In the genomic region with DNA sequence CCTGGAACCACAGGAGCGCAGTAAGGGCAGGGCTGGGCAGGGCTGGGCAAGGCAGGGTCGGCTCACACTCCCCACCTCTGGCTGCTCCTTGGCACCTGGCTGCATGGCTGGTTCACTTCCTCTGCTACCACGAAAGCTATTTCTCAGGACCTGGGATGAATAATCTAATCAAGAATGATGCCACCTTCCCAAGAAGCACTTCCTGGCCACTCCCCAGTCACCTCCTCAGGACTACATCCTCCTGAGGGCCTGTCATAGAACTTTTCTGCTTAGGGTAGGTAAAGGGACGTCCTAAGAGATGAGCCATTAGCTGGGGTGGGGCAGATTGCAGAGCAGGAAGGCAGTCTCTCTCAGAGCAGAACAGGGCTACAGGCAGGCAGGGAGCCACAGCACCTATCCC, we compare ENCODE assay signal across 23 cellular contexts.
A peak's percentile ranks its signal among the peaks of the same experiment; 100 is the strongest.
DNase-seq lines count a peak whose midpoint lies in the region; ATAC-seq, FAIRE-seq and TF ChIP-seq lines count a peak whose summit lies in the region.
"Had no signal": no experiment of that assay in that cellular context is flagged by ENCODE, and none has a peak within 500 bp of the region (broad histone marks: within the 10 kb centered on the region; RNA-seq: fewer than 3 reads in every experiment).

No MANE protein-coding gene starts in this region.

- H3K27ac ChIP-seq in kidney (ENCODE audit: low read depth in 2 of 2, low read length in 2 of 2), result no peak overlapping the region
- H3K27ac ChIP-seq: A549 had no signal

- H3K27me3 Mint-ChIP-seq in activated naive CD4-positive, alpha-beta T cell treated with anti-CD3 and anti-CD28 coated beads, Interleukin-2, amount 10 ng/mL, durations not matched to agents 7 days and 5 days, result peaks cover 4% of the 10 kb centered on the region
- no peaks in the 10 kb centered on the region for H3K27me3 Mint-ChIP-seq in T-helper 17 cell
- H3K27me3 Mint-ChIP-seq: activated naive CD8-positive, alpha-beta T cell had no signal

- H3K4me1 ChIP-seq in kidney (ENCODE audit: control insufficient read depth in 1 of 2, insufficient read depth in 1 of 2, low read depth in 1 of 2, low read length in 2 of 2), result peaks cover 9 to 11% of the 10 kb centered on the region in 2 donors

- H3K27ac Mint-ChIP-seq in activated naive CD4-positive, alpha-beta T cell treated with anti-CD3 and anti-CD28 coated beads, Interleukin-2, amount 10 ng/mL, durations not matched to agents 7 days and 5 days, result peak overlapping the region; percentile 38
- H3K27ac Mint-ChIP-seq in T-helper 17 cell, result peak overlapping the region; percentile 89
- H3K27ac Mint-ChIP-seq: activated CD8-positive, alpha-beta T cell treated with anti-CD3 and anti-CD28 coated beads, Interleukin-2, amount 10 ng/mL, durations not matched to agents 7 days and 5 days; activated naive CD8-positive, alpha-beta T cell; WTC11 had no signal

- H3K4me3 ChIP-seq in kidney (ENCODE audit: low read length in 2 of 2), result no peak overlapping the region
- H3K4me3 ChIP-seq: A549, MG63 had no signal

- ATAC-seq in T-helper 17 cell (peak; percentile 45), GM18858 (IDR thresholded peaks at IDR 0.05; ENCODE audit: unreplicated experiment) (no peak), HG03521 (IDR thresholded peaks at IDR 0.05; ENCODE audit: unreplicated experiment) (no peak)
- ATAC-seq: A549; activated CD8-positive, alpha-beta T cell treated with anti-CD3 and anti-CD28 coated beads, Interleukin-2, amount 10 ng/mL, durations not matched to agents 7 days and 5 days; left lobe of liver; Panc1; WTC11 had no signal

- no peak for TF ChIP-seq CTCF in kidney (IDR thresholded peaks at IDR 0.05; ENCODE audit: borderline replicate concordance, extremely low read depth, insufficient read depth)

- H3K4me1 Mint-ChIP-seq in activated naive CD4-positive, alpha-beta T cell treated with anti-CD3 and anti-CD28 coated beads, Interleukin-2, amount 10 ng/mL, durations not matched to agents 7 days and 5 days, result peaks cover 36% of the 10 kb centered on the region
- H3K4me1 Mint-ChIP-seq in T-helper 17 cell, result peaks cover 10% of the 10 kb centered on the region

- intact Hi-C loops in kidney (cut with DNase I), result no loop called here

- H3K36me3 ChIP-seq in kidney (ENCODE audit: control insufficient read depth in 1 of 2, insufficient read depth in 2 of 2, low read length in 2 of 2), result no peaks in the 10 kb centered on the region
- H3K36me3 ChIP-seq: MG63 had no signal

- H3K9me3 Mint-ChIP-seq in activated naive CD4-positive, alpha-beta T cell treated with anti-CD3 and anti-CD28 coated beads, Interleukin-2, amount 10 ng/mL, durations not matched to agents 7 days and 5 days, result no peaks in the 10 kb centered on the region
- H3K9me3 Mint-ChIP-seq: neural crest cell, WTC11 had no signal

- FAIRE-seq in kidney (lab: Jason Lieb, UNC), result no peak

- H3K9ac ChIP-seq in kidney (ENCODE audit: low read length in 2 of 2), result no peak overlapping the region
- H3K9ac ChIP-seq: SK-N-SH had no signal

- CTCF ChIA-PET in activated naive CD4-positive, alpha-beta T cell treated with anti-CD3 and anti-CD28 coated beads, Interleukin-2, amount 10 ng/mL, durations not matched to agents 7 days and 5 days (lab: Charles Lee), result no interaction called here

- H3K36me3 Mint-ChIP-seq in activated naive CD4-positive, alpha-beta T cell treated with anti-CD3 and anti-CD28 coated beads, Interleukin-2, amount 10 ng/mL, durations not matched to agents 7 days and 5 days, result peaks cover 2% of the 10 kb centered on the region
- no peaks in the 10 kb centered on the region for H3K36me3 Mint-ChIP-seq in T-helper 17 cell (ENCODE audit: low read depth)
- H3K36me3 Mint-ChIP-seq: activated naive CD8-positive, alpha-beta T cell; WTC11 had no signal

- no peak for DNase-seq in activated naive CD4-positive, alpha-beta T cell treated with anti-CD3 and anti-CD28 coated beads, Interleukin-2, amount 10 ng/mL, durations not matched to agents 7 days and 5 days
- no peak for DNase-seq in activated naive CD4-positive, alpha-beta T cell treated with anti-CD3 and anti-CD28 coated beads, Interleukin-2, amount 50 U/mL, for 16 hours
- DNase-seq in T-helper 17 cell (no peak), kidney (peak; percentile 78), SK-N-DZ (ENCODE audit: low spot score) (no peak)
- DNase-seq in activated CD4-positive, alpha-beta T cell treated with anti-CD3 and anti-CD28 coated beads for 1 hour, result no peak
- DNase-seq: activated CD8-positive, alpha-beta T cell treated with anti-CD3 and anti-CD28 coated beads, Interleukin-2, amount 10 ng/mL, durations not matched to agents 7 days and 5 days; activated T-cell treated with anti-CD3 and anti-CD28 coated beads, Interleukin-2, amount 50 U/mL, for 1 hour; effector CD8-positive, alpha-beta T cell; MG63; NCI-H1436 treated with DMSO at 0.1 percent for 48 hours; NCI-H2171 treated with DMSO at 0.1 percent for 48 hours; NCI-H82; SK-N-SH; stimulated activated CD4-positive, alpha-beta T cell treated with anti-CD3 and anti-CD28 coated beads, Interleukin-2, amount 100 ng/mL, for 48 hours had no signal

- no peak overlapping the region for H3K4me3 Mint-ChIP-seq in activated naive CD4-positive, alpha-beta T cell treated with anti-CD3 and anti-CD28 coated beads, Interleukin-2, amount 10 ng/mL, durations not matched to agents 7 days and 5 days
- H3K4me3 Mint-ChIP-seq in T-helper 17 cell, result no peak overlapping the region
- H3K4me3 Mint-ChIP-seq: activated CD8-positive, alpha-beta T cell treated with anti-CD3 and anti-CD28 coated beads, Interleukin-2, amount 10 ng/mL, durations not matched to agents 7 days and 5 days; activated naive CD8-positive, alpha-beta T cell; neural crest cell; WTC11 had no signal

- H3K9me3 ChIP-seq in T-helper 17 cell (ENCODE audit: control insufficient read depth, low read length, poor library complexity, severe bottlenecking) (no peaks in the 10 kb centered on the region), kidney (ENCODE audit: control insufficient read depth in 1 of 2, low read length in 2 of 2) (no peaks in the 10 kb centered on the region)
- H3K9me3 ChIP-seq: A549, MG63, SK-N-SH had no signal
